8 cellular contexts compared by ENCODE assay signal in genomic region chr13:102845630-102846260, GRCh38. TPM values are rescaled to one million over a fixed set of nuclear protein-coding genes. Genes with fewer than 3 reads are reported as not detected.
DNase-seq lines count a peak whose midpoint lies in the region; ATAC-seq, FAIRE-seq and TF ChIP-seq lines count a peak whose summit lies in the region.

ERCC5 (plus strand) TSS chr13:102846032; CDS start chr13:102846267, 235 bp downstream.

- ATAC-seq in GM18508 (IDR thresholded peaks at IDR 0.05; ENCODE audit: insufficient read depth, unreplicated experiment) (peak; percentile 71), HG02981 (IDR thresholded peaks at IDR 0.05; ENCODE audit: unreplicated experiment) (peak; percentile 79)

- TF ChIP-seq CTCF in D721Med (IDR thresholded peaks at IDR 0.05; ENCODE audit: insufficient read depth, missing control alignments) = no peak

- no peak for FAIRE-seq in D721Med (lab: Jason Lieb, UNC)

- DNase-seq in NCI-H2081 (lab: John Stamatoyannopoulos, UW) (peak; percentile 92 to 97), T1000 (lab: John Stamatoyannopoulos, UW) (peak; percentile 74), astrocyte of the hippocampus (ENCODE audit: low read depth, low spot score) (peak; percentile 98), hepatic stellate cell (ENCODE audit: low spot score) (peak; percentile 67), renal cortical epithelial cell (ENCODE audit: low read depth) (peak; percentile 91), D721Med (ENCODE audit: insufficient read length, low spot score) (no peak)

RNA-seq across cellular contexts. Expression of gene ERCC5, which starts in this region (rescaled TPM):
- total RNA-seq in renal cortical epithelial cell = 78.0 TPM in 2 replicates
